Comparison of ENCODE assay signal across 25 cellular contexts in the genomic region with DNA sequence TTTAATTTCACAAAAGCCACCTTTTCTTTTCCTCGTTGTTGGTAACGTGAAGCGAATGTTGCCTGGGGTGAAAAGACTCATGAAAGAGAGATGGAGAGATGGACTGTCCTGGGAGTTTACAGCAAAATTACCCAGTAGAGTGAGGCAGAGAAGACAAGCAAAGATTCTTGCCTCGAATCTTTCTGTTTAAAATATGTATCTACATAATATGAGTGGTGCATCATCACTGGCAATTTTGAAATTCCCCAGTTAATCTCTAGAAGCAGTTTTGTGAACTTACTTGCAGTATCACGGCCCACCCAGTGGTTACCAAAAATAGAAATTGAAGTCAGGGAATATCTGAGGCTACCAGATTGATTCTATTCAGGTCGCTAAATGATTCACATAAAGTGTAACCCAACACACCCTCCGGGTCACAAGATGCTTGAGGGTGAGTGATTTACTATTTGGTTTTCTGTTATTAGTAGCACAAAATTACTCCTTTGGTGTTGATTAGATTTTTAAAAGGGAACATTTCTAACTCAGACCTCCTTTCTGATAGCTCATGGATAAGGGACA.
A peak's percentile ranks its signal among the peaks of the same experiment; 100 is the strongest.
DNase-seq lines count a peak whose midpoint lies in the region; ATAC-seq lines count a peak whose summit lies in the region.
"Had no signal": no experiment of that assay in that cellular context is flagged by ENCODE, and none has a peak within 500 bp of the region (broad histone marks: within the 10 kb centered on the region; RNA-seq: fewer than 3 reads in every experiment).

No MANE protein-coding gene starts in this region.

- intact Hi-C loops in activated CD4-positive, alpha-beta T cell treated with anti-CD3 and anti-CD28 coated beads for 36 hours (cut with DNase I, micrococcal nuclease), result loop anchor here in 1 of 2 experiments (5.0 kb wide), 1 partner anchor 87 kb away; no protein-coding TSS in a partner anchor
- intact Hi-C loops in activated CD4-positive, alpha-beta T cell treated with anti-CD3 and anti-CD28 coated beads, Interleukin-2, amount 10 ng/mL, durations not matched to agents 24 days and 14 days (cut with micrococcal nuclease), result no loop called here

- H3K36me3 ChIP-seq in adipocyte (ENCODE audit: control insufficient read depth, insufficient read depth, low read length, severe bottlenecking), result no peaks in the 10 kb centered on the region
- H3K36me3 ChIP-seq: brain microvascular endothelial cell, esophagus muscularis mucosa, gastroesophageal sphincter had no signal

- POLR2A ChIA-PET in activated CD4-positive, alpha-beta T cell treated with anti-CD3 and anti-CD28 coated beads for 36 hours (lab: Charles Lee), result no interaction called here

- peaks cover 30% of the 10 kb centered on the region for H3K4me1 Mint-ChIP-seq in activated CD4-positive, alpha-beta T cell treated with anti-CD3 and anti-CD28 coated beads for 36 hours
- peaks cover 32% of the 10 kb centered on the region for H3K4me1 Mint-ChIP-seq in activated CD4-positive, alpha-beta T cell treated with anti-CD3 and anti-CD28 coated beads, Interleukin-2, amount 10 ng/mL, durations not matched to agents 24 days and 14 days
- peaks cover 38% of the 10 kb centered on the region for H3K4me1 Mint-ChIP-seq in stimulated activated effector memory CD8-positive, alpha-beta T cell treated with anti-CD3 and anti-CD28 coated beads, Interleukin-12 subunit alpha, Interleukin-12 subunit beta, amount 100 ng/mL, for 72 hours
- H3K4me1 Mint-ChIP-seq: B cell had no signal

- DNase-seq in activated CD4-positive, alpha-beta T cell treated with anti-CD3 and anti-CD28 coated beads for 36 hours, result peak; percentile 16
- DNase-seq in activated CD4-positive, alpha-beta T cell treated with anti-CD3 and anti-CD28 coated beads, Interleukin-2, amount 10 ng/mL, durations not matched to agents 24 days and 14 days, result no peak
- peak; percentile 76 for DNase-seq in adipocyte (ENCODE audit: low read depth)
- DNase-seq in iris pigment epithelial cell (ENCODE audit: low read depth), result peak; percentile 47
- no peak for DNase-seq in stimulated activated effector memory CD8-positive, alpha-beta T cell treated with anti-CD3 and anti-CD28 coated beads, Interleukin-12 subunit alpha, Interleukin-12 subunit beta, amount 100 ng/mL, for 72 hours (ENCODE audit: low spot score in 2 of 2)
- no peak for DNase-seq in AG08396 (ENCODE audit: low spot score)
- DNase-seq: activated CD8-positive, alpha-beta memory T cell treated with anti-CD3 and anti-CD28 coated beads, Interleukin-2, amount 50 U/mL, for 4 hours; activated effector memory CD4-positive, alpha-beta T cell treated with Interleukin-2 at 50 U/mL for 16 hours; activated naive CD8-positive, alpha-beta T cell treated with anti-CD3 and anti-CD28 coated beads, Interleukin-2, amount 10 ng/mL, durations not matched to agents 7 days and 5 days; brain microvascular endothelial cell; effector memory CD4-positive, alpha-beta T cell; GDM1; hypothalamus; mucosa of descending colon; NCI-H1694; NCI-H748 treated with DMSO at 0.1 percent for 48 hours; posterior cingulate gyrus; substantia nigra had no signal

- H3K27me3 ChIP-seq in adipocyte (replicated peaks; ENCODE audit: control insufficient read depth, insufficient read depth, low read length), result no peaks in the 10 kb centered on the region
- H3K27me3 ChIP-seq: brain microvascular endothelial cell had no signal

- no peaks in the 10 kb centered on the region for H3K9me3 ChIP-seq in adipocyte (ENCODE audit: control insufficient read depth, low read length)
- H3K9me3 ChIP-seq: esophagus muscularis mucosa, gastroesophageal sphincter, mucosa of descending colon had no signal

- no peak overlapping the region for H3K9ac ChIP-seq in adipocyte (ENCODE audit: low read length)

- H3K4me1 ChIP-seq in adipocyte (ENCODE audit: control insufficient read depth, insufficient read depth, low read length), result peaks cover 48% of the 10 kb centered on the region
- H3K4me1 ChIP-seq: gastroesophageal sphincter had no signal

- H3K27me3 Mint-ChIP-seq in activated CD4-positive, alpha-beta T cell treated with anti-CD3 and anti-CD28 coated beads for 36 hours, result peaks cover 41% of the 10 kb centered on the region
- H3K27me3 Mint-ChIP-seq in activated CD4-positive, alpha-beta T cell treated with anti-CD3 and anti-CD28 coated beads, Interleukin-2, amount 10 ng/mL, durations not matched to agents 24 days and 14 days, result peaks cover 13% of the 10 kb centered on the region

- H3K27ac Mint-ChIP-seq in activated CD4-positive, alpha-beta T cell treated with anti-CD3 and anti-CD28 coated beads for 36 hours, result no peak overlapping the region
- H3K27ac Mint-ChIP-seq in activated CD4-positive, alpha-beta T cell treated with anti-CD3 and anti-CD28 coated beads, Interleukin-2, amount 10 ng/mL, durations not matched to agents 24 days and 14 days, result no peak overlapping the region
- H3K27ac Mint-ChIP-seq in stimulated activated effector memory CD8-positive, alpha-beta T cell treated with anti-CD3 and anti-CD28 coated beads, Interleukin-12 subunit alpha, Interleukin-12 subunit beta, amount 100 ng/mL, for 72 hours, result no peak overlapping the region
- H3K27ac Mint-ChIP-seq: activated naive CD8-positive, alpha-beta T cell treated with anti-CD3 and anti-CD28 coated beads, Interleukin-2, amount 10 ng/mL, durations not matched to agents 7 days and 5 days; B cell; GM23338 had no signal

- H3K4me3 Mint-ChIP-seq in activated CD4-positive, alpha-beta T cell treated with anti-CD3 and anti-CD28 coated beads for 36 hours, result no peak overlapping the region
- no peak overlapping the region for H3K4me3 Mint-ChIP-seq in activated CD4-positive, alpha-beta T cell treated with anti-CD3 and anti-CD28 coated beads, Interleukin-2, amount 10 ng/mL, durations not matched to agents 24 days and 14 days
- H3K4me3 Mint-ChIP-seq in stimulated activated effector memory CD8-positive, alpha-beta T cell treated with anti-CD3 and anti-CD28 coated beads, Interleukin-12 subunit alpha, Interleukin-12 subunit beta, amount 100 ng/mL, for 72 hours, result no peak overlapping the region
- H3K4me3 Mint-ChIP-seq: activated naive CD8-positive, alpha-beta T cell treated with anti-CD3 and anti-CD28 coated beads, Interleukin-2, amount 10 ng/mL, durations not matched to agents 7 days and 5 days; B cell; GM23338 had no signal

- peak; percentile 16 for ATAC-seq in activated CD4-positive, alpha-beta T cell treated with anti-CD3 and anti-CD28 coated beads for 36 hours
- peak; percentile 86 for ATAC-seq in stimulated activated effector memory CD8-positive, alpha-beta T cell treated with anti-CD3 and anti-CD28 coated beads, Interleukin-12 subunit alpha, Interleukin-12 subunit beta, amount 100 ng/mL, for 72 hours
- ATAC-seq in HG02588 (IDR thresholded peaks at IDR 0.05; ENCODE audit: unreplicated experiment) (no peak), HG03196 (IDR thresholded peaks at IDR 0.05; ENCODE audit: unreplicated experiment) (no peak)
- ATAC-seq: gastroesophageal sphincter, GM23338, mucosa of descending colon, SK-N-SH treated with all-trans-retinoic acid at 6 μM for 48 hours had no signal

- H3K4me3 ChIP-seq in adipocyte (ENCODE audit: low read length), result no peak overlapping the region
- H3K4me3 ChIP-seq: esophagus muscularis mucosa, gastroesophageal sphincter, GM23338, mucosa of descending colon had no signal

- CTCF ChIA-PET in activated CD4-positive, alpha-beta T cell treated with anti-CD3 and anti-CD28 coated beads for 36 hours (lab: Charles Lee), result interaction anchor here (0.7 to 0.9 kb wide), 2 partner anchors 13 to 64 kb away, joined by 3 read pairs; no protein-coding TSS in a partner anchor

- H3K36me3 Mint-ChIP-seq in activated CD4-positive, alpha-beta T cell treated with anti-CD3 and anti-CD28 coated beads for 36 hours (ENCODE audit: low read depth), result no peaks in the 10 kb centered on the region
- H3K36me3 Mint-ChIP-seq in activated CD4-positive, alpha-beta T cell treated with anti-CD3 and anti-CD28 coated beads, Interleukin-2, amount 10 ng/mL, durations not matched to agents 24 days and 14 days (ENCODE audit: low read depth), result no peaks in the 10 kb centered on the region
- no peaks in the 10 kb centered on the region for H3K36me3 Mint-ChIP-seq in stimulated activated effector memory CD8-positive, alpha-beta T cell treated with anti-CD3 and anti-CD28 coated beads, Interleukin-12 subunit alpha, Interleukin-12 subunit beta, amount 100 ng/mL, for 72 hours

- H3K9me3 Mint-ChIP-seq in activated CD4-positive, alpha-beta T cell treated with anti-CD3 and anti-CD28 coated beads for 36 hours (ENCODE audit: low read depth), result peaks cover 3% of the 10 kb centered on the region
- peaks cover 3% of the 10 kb centered on the region for H3K9me3 Mint-ChIP-seq in activated CD4-positive, alpha-beta T cell treated with anti-CD3 and anti-CD28 coated beads, Interleukin-2, amount 10 ng/mL, durations not matched to agents 24 days and 14 days
- H3K9me3 Mint-ChIP-seq in stimulated activated effector memory CD8-positive, alpha-beta T cell treated with anti-CD3 and anti-CD28 coated beads, Interleukin-12 subunit alpha, Interleukin-12 subunit beta, amount 100 ng/mL, for 72 hours, result no peaks in the 10 kb centered on the region
- H3K9me3 Mint-ChIP-seq: GM23338 had no signal

Comparison
In these comparisons a context has a peak if more than half of its experiments do, and no peak if none do; other contexts are left out.
1. DNase-seq: peak in activated CD4-positive, alpha-beta T cell treated with anti-CD3 and anti-CD28 coated beads for 36 hours (single experiment), adipocyte (single experiment) and iris pigment epithelial cell (single experiment); none in activated CD4-positive, alpha-beta T cell treated with anti-CD3 and anti-CD28 coated beads, Interleukin-2, amount 10 ng/mL, durations not matched to agents 24 days and 14 days (single experiment), stimulated activated effector memory CD8-positive, alpha-beta T cell treated with anti-CD3 and anti-CD28 coated beads, Interleukin-12 subunit alpha, Interleukin-12 subunit beta, amount 100 ng/mL, for 72 hours (0 of 2) and AG08396 (single experiment).
2. ATAC-seq: peak in activated CD4-positive, alpha-beta T cell treated with anti-CD3 and anti-CD28 coated beads for 36 hours (single experiment) and stimulated activated effector memory CD8-positive, alpha-beta T cell treated with anti-CD3 and anti-CD28 coated beads, Interleukin-12 subunit alpha, Interleukin-12 subunit beta, amount 100 ng/mL, for 72 hours (single experiment); none in HG02588 (single experiment) and HG03196 (single experiment).